ENCODE assay signal across 8 cellular contexts in the genomic region with DNA sequence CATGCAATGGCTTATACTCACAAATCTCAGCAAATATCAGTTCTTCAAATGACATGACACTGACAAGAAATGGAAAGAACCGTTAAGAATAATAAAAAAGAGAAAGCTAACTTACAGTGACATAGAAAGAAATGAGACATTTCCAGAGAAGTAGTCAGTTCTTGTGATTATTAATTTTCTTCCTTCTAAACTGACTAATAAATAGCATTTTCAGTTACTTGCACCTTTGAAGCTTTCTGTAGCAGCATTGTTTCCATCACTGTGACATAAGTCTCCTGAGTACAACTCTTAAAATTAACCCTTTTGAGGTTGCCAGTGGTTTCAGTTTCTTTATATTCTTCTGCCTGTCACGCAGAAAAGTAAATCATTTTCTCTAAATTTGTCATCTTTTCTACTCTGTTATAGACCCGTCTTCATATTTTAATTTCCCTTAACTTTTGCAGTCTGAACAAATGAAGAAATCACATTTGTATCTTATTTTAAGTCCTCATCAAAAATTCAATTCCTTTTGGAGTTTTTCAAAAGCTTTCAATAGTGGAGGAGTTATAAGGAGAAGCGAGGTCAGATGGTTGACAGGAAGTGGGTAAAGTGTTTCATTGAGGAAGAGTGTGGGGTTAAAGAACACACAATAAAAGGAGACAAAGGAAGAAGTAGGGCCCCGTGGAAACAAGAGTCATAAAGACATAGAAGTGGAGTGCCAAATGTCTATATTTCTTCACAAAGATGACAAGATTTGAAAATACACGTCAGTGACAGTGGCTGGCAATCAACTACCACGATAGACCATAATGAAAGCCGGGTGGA. TPM values are rescaled to one million over a fixed set of nuclear protein-coding genes. Genes with fewer than 3 reads are reported as not detected.
DNase-seq lines count a peak whose midpoint lies in the region; ATAC-seq lines count a peak whose summit lies in the region.

No MANE protein-coding gene starts in this region.

- POLR2A ChIA-PET in CD4-positive, alpha-beta memory T cell (lab: Charles Lee; ENCODE audit: partially characterized antibody): interaction anchor here (0.9 to 1.7 kb wide), 4 partner anchors 8 to 67 kb away, joined by 3 to 14 read pairs (median 6); partner anchors contain the start of gene S1PR1

- H3K9me3 ChIP-seq in CD4-positive, alpha-beta memory T cell (ENCODE audit: control insufficient read depth in 1 of 2, low read length in 2 of 2): no peaks in the 10 kb centered on the region

- CTCF ChIA-PET in CD4-positive, alpha-beta memory T cell (lab: Charles Lee; ENCODE audit: partially characterized antibody): interaction anchor here (1.4 to 2.1 kb wide), 3 partner anchors 60 to 179 kb away, joined by 3 to 6 read pairs (median 5); no protein-coding TSS in a partner anchor

- intact Hi-C loops in CD4-positive, alpha-beta memory T cell (cut with micrococcal nuclease): loop anchor here (2.0 to 5.0 kb wide), 3 partner anchors 56 to 152 kb away; partner anchors contain the start of gene DPH5

- no peaks in the 10 kb centered on the region for H3K36me3 ChIP-seq in CD4-positive, alpha-beta memory T cell (ENCODE audit: insufficient read depth, low read length)

- H3K36me3 Mint-ChIP-seq in CD4-positive, alpha-beta memory T cell: no peaks in the 10 kb centered on the region
- H3K36me3 Mint-ChIP-seq in activated T-cell treated with anti-CD3 and anti-CD28 coated beads, Interleukin-2, amount 50 U/mL, for 72 hours (ENCODE audit: insufficient read depth in 2 of 2): no peaks in the 10 kb centered on the region

- H3K9me3 Mint-ChIP-seq in CD4-positive, alpha-beta memory T cell: peaks cover 0 to 2% (median 0%) of the 10 kb centered on the region in 8 donors
- H3K9me3 Mint-ChIP-seq in activated T-cell treated with anti-CD3 and anti-CD28 coated beads, Interleukin-2, amount 50 U/mL, for 72 hours: no peaks in the 10 kb centered on the region

- peak overlapping the region; percentile 7 for H3K27ac ChIP-seq in CD4-positive, alpha-beta memory T cell (ENCODE audit: low read depth, low read length)

- H3K4me1 ChIP-seq in CD4-positive, alpha-beta memory T cell (ENCODE audit: insufficient read depth, low read length): peaks cover 23% of the 10 kb centered on the region

- no peaks in the 10 kb centered on the region for H3K27me3 ChIP-seq in CD4-positive, alpha-beta memory T cell (ENCODE audit: insufficient read depth, low read length)

- H3K4me3 Mint-ChIP-seq in CD4-positive, alpha-beta memory T cell: peak overlapping the region; percentile 54 to 84 (median 75)
- H3K4me3 Mint-ChIP-seq in activated T-cell treated with anti-CD3 and anti-CD28 coated beads, Interleukin-2, amount 50 U/mL, for 72 hours: peak overlapping the region; percentile 69 to 91

- H3K27ac Mint-ChIP-seq in CD4-positive, alpha-beta memory T cell: peak overlapping the region; percentile 84 to 97 (median 86)
- peak overlapping the region; percentile 100 for H3K27ac Mint-ChIP-seq in activated T-cell treated with anti-CD3 and anti-CD28 coated beads, Interleukin-2, amount 50 U/mL, for 72 hours

- peak; percentile 20 to 42 (median 26) for DNase-seq in CD4-positive, alpha-beta memory T cell
- peak; percentile 59 to 66 for DNase-seq in activated T-cell treated with anti-CD3 and anti-CD28 coated beads, Interleukin-2, amount 50 U/mL, for 72 hours
- DNase-seq in GOT3 (lab: John Stamatoyannopoulos, UW) (no peak), NCI-H510A treated with DMSO at 0.1 percent for 48 hours (lab: John Stamatoyannopoulos, UW) (no peak), HCEC 1CT (no peak), NCI-H2171 treated with DMSO at 0.1 percent for 48 hours (lab: John Stamatoyannopoulos, UW) (no peak)

- H3K4me1 Mint-ChIP-seq in CD4-positive, alpha-beta memory T cell: peaks cover 20 to 45% (median 24%) of the 10 kb centered on the region in 4 donors
- peaks cover 94% of the 10 kb centered on the region for H3K4me1 Mint-ChIP-seq in activated T-cell treated with anti-CD3 and anti-CD28 coated beads, Interleukin-2, amount 50 U/mL, for 72 hours (ENCODE audit: low read depth)

- peak overlapping the region in 1 of 2 donors; percentile 18 for H3K4me3 ChIP-seq in CD4-positive, alpha-beta memory T cell (ENCODE audit: low read length in 2 of 2)

- ATAC-seq in GM19328 (IDR thresholded peaks at IDR 0.05; ENCODE audit: unreplicated experiment) (peak; percentile 88), HG03103 (IDR thresholded peaks at IDR 0.05; ENCODE audit: low read depth, unreplicated experiment) (peak; percentile 85)
- peak; percentile 77 to 78 for ATAC-seq in activated T-cell treated with anti-CD3 and anti-CD28 coated beads, Interleukin-2, amount 50 U/mL, for 72 hours (replicated peaks in 1 of 2)

- H3K27me3 Mint-ChIP-seq in CD4-positive, alpha-beta memory T cell: no peaks in the 10 kb centered on the region
- no peaks in the 10 kb centered on the region for H3K27me3 Mint-ChIP-seq in activated T-cell treated with anti-CD3 and anti-CD28 coated beads, Interleukin-2, amount 50 U/mL, for 72 hours (ENCODE audit: low read depth)

RNA-seq across cellular contexts. Expression of gene S1PR1, which starts 57.9 kb away (rescaled TPM):
- 100 to 1,000 TPM; 363 to 366 TPM for total RNA-seq in CD4-positive, alpha-beta memory T cell
- 100 to 1,000 TPM; 277 to 320 TPM for polyA plus RNA-seq in CD4-positive, alpha-beta memory T cell
- 100 to 1,000 TPM; 135 to 157 TPM for total RNA-seq in activated T-cell treated with anti-CD3 and anti-CD28 coated beads, Interleukin-2, amount 50 U/mL, for 72 hours

Comparison
In these comparisons a context has a peak if more than half of its experiments do, and no peak if none do; other contexts are left out.
1. DNase-seq: peak in CD4-positive, alpha-beta memory T cell (5 of 5) and activated T-cell treated with anti-CD3 and anti-CD28 coated beads, Interleukin-2, amount 50 U/mL, for 72 hours (2 of 2); none in GOT3 (single experiment), NCI-H510A treated with DMSO at 0.1 percent for 48 hours (single experiment), HCEC 1CT (single experiment) and NCI-H2171 treated with DMSO at 0.1 percent for 48 hours (single experiment).
2. Peak in every context shown above with its lines, with median percentiles within 50 percentile points of each other: ATAC-seq.